9 cellular contexts compared by ENCODE assay signal in the genomic region with DNA sequence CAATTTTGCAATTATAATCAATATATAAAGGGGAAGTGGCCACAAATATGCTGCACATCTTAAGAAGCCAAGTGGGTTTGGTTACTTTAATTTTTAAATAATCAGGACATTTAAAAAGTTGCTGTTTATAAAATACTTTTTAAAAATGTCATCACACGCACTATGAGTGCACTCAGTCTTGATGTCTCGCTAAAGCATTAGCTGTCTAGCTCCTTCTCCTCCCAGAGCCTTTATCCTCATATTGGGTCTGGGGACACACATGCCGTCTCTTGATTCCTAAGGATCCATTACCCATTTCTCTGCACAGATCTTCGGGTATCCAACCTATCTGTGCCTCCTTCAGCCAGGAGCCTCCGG. TPM values are rescaled to one million over a fixed set of nuclear protein-coding genes. Genes with fewer than 3 reads are reported as not detected.
A peak's percentile ranks its signal among the peaks of the same experiment; 100 is the strongest.
DNase-seq lines count a peak whose midpoint lies in the region; ATAC-seq and TF ChIP-seq lines count a peak whose summit lies in the region.
"Had no signal": no experiment of that assay in that cellular context is flagged by ENCODE, and none has a peak within 500 bp of the region (broad histone marks: within the 10 kb centered on the region; RNA-seq: fewer than 3 reads in every experiment).

No MANE protein-coding gene starts in this region.

- CTCF ChIA-PET in activated CD4-positive, alpha-beta memory T cell treated with anti-CD3 and anti-CD28 coated beads for 36 hours (lab: Charles Lee), result no interaction called here
- CTCF ChIA-PET in activated CD4-positive, alpha-beta memory T cell treated with anti-CD3 and anti-CD28 coated beads, Interleukin-2, amount 10 ng/mL, durations not matched to agents 7 days and 5 days (lab: Charles Lee), result interaction anchor here (1.5 kb wide), 1 partner anchor 8 kb away, joined by 4 read pairs; no protein-coding TSS in a partner anchor

- H3K4me3 Mint-ChIP-seq in activated CD4-positive, alpha-beta memory T cell treated with anti-CD3 and anti-CD28 coated beads for 36 hours, result peak overlapping the region; percentile 30
- H3K4me3 Mint-ChIP-seq in activated CD4-positive, alpha-beta memory T cell treated with anti-CD3 and anti-CD28 coated beads, Interleukin-2, amount 10 ng/mL, durations not matched to agents 7 days and 5 days, result no peak overlapping the region

- peaks cover 9% of the 10 kb centered on the region for H3K4me1 Mint-ChIP-seq in activated CD4-positive, alpha-beta memory T cell treated with anti-CD3 and anti-CD28 coated beads for 36 hours (ENCODE audit: low read depth)
- H3K4me1 Mint-ChIP-seq in activated CD4-positive, alpha-beta memory T cell treated with anti-CD3 and anti-CD28 coated beads, Interleukin-2, amount 10 ng/mL, durations not matched to agents 7 days and 5 days, result peaks cover 3% of the 10 kb centered on the region

- intact Hi-C loops in activated CD4-positive, alpha-beta memory T cell treated with anti-CD3 and anti-CD28 coated beads for 36 hours (cut with micrococcal nuclease), result no loop called here

- 37 to 39% methylated on average over 5 of the region's 5 CpGs for WGBS in mesodermal cell (ENCODE audit: insufficient coverage in 2 of 2), 2 experiments
- WGBS in upper lobe of left lung, 2 donors, result 26 to 29% methylated on average over 5 of the region's 5 CpGs

- H3K9me3 ChIP-seq in duodenal mucosa (ENCODE audit: control insufficient read depth in 1 of 2, low read length in 2 of 2) (no peaks in the 10 kb centered on the region), mesodermal cell (ENCODE audit: control insufficient read depth, low read length) (peaks cover 13% of the 10 kb centered on the region), upper lobe of left lung (no peaks in the 10 kb centered on the region)

- ATAC-seq in upper lobe of left lung (ENCODE audit: low FRiP score in 2 of 2) (no peak), HG02678 (IDR thresholded peaks at IDR 0.05; ENCODE audit: unreplicated experiment) (no peak), GM21360 (IDR thresholded peaks at IDR 0.05; ENCODE audit: unreplicated experiment) (no peak)

- POLR2A ChIA-PET in activated CD4-positive, alpha-beta memory T cell treated with anti-CD3 and anti-CD28 coated beads for 36 hours (lab: Charles Lee), result no interaction called here
- POLR2A ChIA-PET in activated CD4-positive, alpha-beta memory T cell treated with anti-CD3 and anti-CD28 coated beads, Interleukin-2, amount 10 ng/mL, durations not matched to agents 7 days and 5 days (lab: Charles Lee), result no interaction called here

- no peak for TF ChIP-seq POLR2A in upper lobe of left lung (IDR thresholded peaks at IDR 0.05)

- H3K27me3 ChIP-seq in duodenal mucosa (ENCODE audit: control insufficient read depth in 1 of 2, insufficient read depth in 2 of 2, low read length in 2 of 2) (no peaks in the 10 kb centered on the region), upper lobe of left lung (no peaks in the 10 kb centered on the region)

- H3K36me3 ChIP-seq in duodenal mucosa (ENCODE audit: control insufficient read depth in 1 of 2, insufficient read depth in 2 of 2, low read length in 2 of 2) (no peaks in the 10 kb centered on the region), mesodermal cell (ENCODE audit: control insufficient read depth, insufficient read depth, low read length) (peaks cover 28% of the 10 kb centered on the region), upper lobe of left lung (no peaks in the 10 kb centered on the region)

- H3K36me3 Mint-ChIP-seq in activated CD4-positive, alpha-beta memory T cell treated with anti-CD3 and anti-CD28 coated beads for 36 hours, result no peaks in the 10 kb centered on the region
- H3K36me3 Mint-ChIP-seq in activated CD4-positive, alpha-beta memory T cell treated with anti-CD3 and anti-CD28 coated beads, Interleukin-2, amount 10 ng/mL, durations not matched to agents 7 days and 5 days (ENCODE audit: low read depth), result no peaks in the 10 kb centered on the region

- TF ChIP-seq EP300 in upper lobe of left lung (IDR thresholded peaks at IDR 0.05), result no peak

- no peaks in the 10 kb centered on the region for H3K9me3 Mint-ChIP-seq in activated CD4-positive, alpha-beta memory T cell treated with anti-CD3 and anti-CD28 coated beads for 36 hours
- no peaks in the 10 kb centered on the region for H3K9me3 Mint-ChIP-seq in activated CD4-positive, alpha-beta memory T cell treated with anti-CD3 and anti-CD28 coated beads, Interleukin-2, amount 10 ng/mL, durations not matched to agents 7 days and 5 days
- H3K9me3 Mint-ChIP-seq: activated T-helper 2 cell treated with anti-CD3 and anti-CD28 coated beads, Interferon-gamma antibody, Interleukin-2, Interleukin-4, amounts not matched to agents 10 μg/mL and 5 μg/mL and 100 μg/mL, durations not matched to agents 14 hours and 24 hours and 36 hours had no signal

- H3K27ac ChIP-seq in duodenal mucosa (ENCODE audit: low read depth, low read length) (no peak overlapping the region), mesodermal cell (ENCODE audit: low read depth, low read length, severe bottlenecking) (peak overlapping the region; percentile 96), upper lobe of left lung (peak overlapping the region in 3 of 4 donors; percentile 67 to 85 (median 68))

- no peak for DNase-seq in activated CD4-positive, alpha-beta memory T cell treated with anti-CD3 and anti-CD28 coated beads for 36 hours
- no peak for DNase-seq in activated CD4-positive, alpha-beta memory T cell treated with anti-CD3 and anti-CD28 coated beads, Interleukin-2, amount 10 ng/mL, durations not matched to agents 7 days and 5 days
- DNase-seq in upper lobe of left lung, result no peak
- DNase-seq in GM19238 (ENCODE audit: insufficient read length, low spot score), result no peak

- H3K4me1 ChIP-seq in duodenal mucosa (ENCODE audit: control insufficient read depth in 1 of 2, insufficient read depth in 2 of 2, low read length in 2 of 2), result peaks cover 0 to 4% of the 10 kb centered on the region in 2 donors
- peaks cover 8% of the 10 kb centered on the region for H3K4me1 ChIP-seq in mesodermal cell (ENCODE audit: control insufficient read depth, insufficient read depth, low read length, poor library complexity, severe bottlenecking)
- peaks cover 3 to 13% (median 8%) of the 10 kb centered on the region in 4 donors for H3K4me1 ChIP-seq in upper lobe of left lung

- peak overlapping the region in 1 of 2 donors; percentile 38 for H3K9ac ChIP-seq in duodenal mucosa (ENCODE audit: low read depth in 1 of 2, low read length in 2 of 2)

- H3K4me3 ChIP-seq in duodenal mucosa (ENCODE audit: low read depth in 1 of 2, low read length in 2 of 2), result peak overlapping the region; percentile 59 to 72
- H3K4me3 ChIP-seq in mesodermal cell (ENCODE audit: extremely low read depth, insufficient read depth, low read length, poor library complexity, severe bottlenecking), result peak overlapping the region; percentile 70
- H3K4me3 ChIP-seq in upper lobe of left lung, result peak overlapping the region; percentile 61 to 83 (median 77)

- H3K27ac Mint-ChIP-seq in activated CD4-positive, alpha-beta memory T cell treated with anti-CD3 and anti-CD28 coated beads for 36 hours, result no peak overlapping the region
- no peak overlapping the region for H3K27ac Mint-ChIP-seq in activated CD4-positive, alpha-beta memory T cell treated with anti-CD3 and anti-CD28 coated beads, Interleukin-2, amount 10 ng/mL, durations not matched to agents 7 days and 5 days
- H3K27ac Mint-ChIP-seq: activated T-helper 2 cell treated with anti-CD3 and anti-CD28 coated beads, Interferon-gamma antibody, Interleukin-2, Interleukin-4, amounts not matched to agents 10 μg/mL and 5 μg/mL and 100 μg/mL, durations not matched to agents 14 hours and 24 hours and 36 hours had no signal

- TF ChIP-seq CTCF in upper lobe of left lung (IDR thresholded peaks at IDR 0.05), result no peak

- peaks cover 53% of the 10 kb centered on the region for H3K27me3 Mint-ChIP-seq in activated CD4-positive, alpha-beta memory T cell treated with anti-CD3 and anti-CD28 coated beads for 36 hours
- H3K27me3 Mint-ChIP-seq in activated CD4-positive, alpha-beta memory T cell treated with anti-CD3 and anti-CD28 coated beads, Interleukin-2, amount 10 ng/mL, durations not matched to agents 7 days and 5 days, result peaks cover 37% of the 10 kb centered on the region

RNA-seq across cellular contexts. Expression of a gene that starts 0.4 kb away (rescaled TPM):
- not detected for total RNA-seq in activated CD4-positive, alpha-beta memory T cell treated with anti-CD3 and anti-CD28 coated beads for 36 hours
- not detected for total RNA-seq in activated CD4-positive, alpha-beta memory T cell treated with anti-CD3 and anti-CD28 coated beads, Interleukin-2, amount 10 ng/mL, durations not matched to agents 7 days and 5 days
- 44.0 TPM for polyA plus RNA-seq in mesodermal cell (2013, experiment 1 of 2)
- polyA plus RNA-seq in mesodermal cell (2013, experiment 2 of 2), result 44.1 TPM
- total RNA-seq in upper lobe of left lung, result 1 to 10 TPM in 5 of 6 donors, under 1 TPM in 1; 0.55 to 6.5 (median 4.3) TPM
- total RNA-seq: activated T-helper 2 cell treated with anti-CD3 and anti-CD28 coated beads, Interferon-gamma antibody, Interleukin-2, Interleukin-4, amounts not matched to agents 10 μg/mL and 5 μg/mL and 100 μg/mL, durations not matched to agents 14 hours and 24 hours and 36 hours had no signal
